In genomic region chr1:13523780-13524477, GRCh38 we compare ENCODE assay signal across 26 cellular contexts. TPM values are rescaled to one million over a fixed set of nuclear protein-coding genes. Genes with fewer than 3 reads are reported as not detected.
A peak's percentile ranks its signal among the peaks of the same experiment; 100 is the strongest.
DNase-seq lines count a peak whose midpoint lies in the region; ATAC-seq and TF ChIP-seq lines count a peak whose summit lies in the region.
"Had no signal": no experiment of that assay in that cellular context is flagged by ENCODE, and none has a peak within 500 bp of the region (broad histone marks: within the 10 kb centered on the region; RNA-seq: fewer than 3 reads in every experiment).

No MANE protein-coding gene starts in this region.

- no peaks in the 10 kb centered on the region for H3K36me3 ChIP-seq in heart left ventricle
- H3K36me3 ChIP-seq in endodermal cell (ENCODE audit: control insufficient read depth, insufficient read depth, low read length), result no peaks in the 10 kb centered on the region
- H3K36me3 ChIP-seq in upper lobe of right lung, result no peaks in the 10 kb centered on the region
- H3K36me3 ChIP-seq: BLaER1 treated with 17β-estradiol and CSF1 and Interleukin-3, amounts not matched to agents 10 nM and 100 nM had no signal

- H3K36me3 Mint-ChIP-seq in endodermal cell (ENCODE audit: low read depth), result no peaks in the 10 kb centered on the region
- H3K36me3 Mint-ChIP-seq: CD4-positive, alpha-beta memory T cell had no signal

- no peak overlapping the region for H3K4me3 Mint-ChIP-seq in endodermal cell
- H3K4me3 Mint-ChIP-seq: CD4-positive, alpha-beta memory T cell had no signal

- DNase-seq in heart left ventricle (no peak), Right ventricle myocardium inferior (ENCODE audit: missing footprints) (no peak), LoVo (ENCODE audit: low spot score) (peak; percentile 19), endodermal cell (peak; percentile 61), upper lobe of right lung (no peak), lower leg skin (ENCODE audit: low spot score in 2 of 2) (no peak)
- no peak for DNase-seq in effector CD4-positive, alpha-beta T cell
- DNase-seq: 8988T; Caco-2; CD4-positive, alpha-beta memory T cell; DND-41; GM23248; IMR-90; MV-4-11; NCI-H1694; NCI-H2081 treated with DMSO at 0.1 percent for 48 hours; NCI-H446; NCI-H526; SHP77 had no signal

- no peak overlapping the region for H3K4me3 ChIP-seq in heart left ventricle
- H3K4me3 ChIP-seq in endodermal cell (ENCODE audit: low read length), result no peak overlapping the region
- no peak overlapping the region for H3K4me3 ChIP-seq in upper lobe of right lung
- no peak overlapping the region for H3K4me3 ChIP-seq in lower leg skin (ENCODE audit: low read depth, poor library complexity, severe bottlenecking)
- H3K4me3 ChIP-seq: BLaER1 treated with 17β-estradiol and CSF1 and Interleukin-3, amounts not matched to agents 10 nM and 100 nM; GM23248 had no signal

- WGBS in heart left ventricle, 4 donors, result 39 to 50% (median 43%) methylated on average over 8 of the region's 8 CpGs
- WGBS in endodermal cell (ENCODE audit: insufficient coverage in 1 of 2, insufficient read length in 1 of 2), 2 experiments, result 68 to 78% methylated on average over 5 to 8 of the region's 8 CpGs
- WGBS in lower leg skin, 2 donors, result 51 to 54% methylated on average over 8 of the region's 8 CpGs

- H3K9ac ChIP-seq in endodermal cell (ENCODE audit: extremely low read depth, low read length, poor library complexity, severe bottlenecking), result no peak overlapping the region
- H3K9ac ChIP-seq: BLaER1 treated with 17β-estradiol and CSF1 and Interleukin-3, amounts not matched to agents 10 nM and 100 nM; GM23248; KMS-11 had no signal

- peaks cover 20% of the 10 kb centered on the region for H3K27me3 Mint-ChIP-seq in endodermal cell (ENCODE audit: insufficient read depth)

- H3K9me3 ChIP-seq in heart left ventricle (peaks cover 0 to 9% (median 0%) of the 10 kb centered on the region in 12 donors), endodermal cell (ENCODE audit: control insufficient read depth, low read length) (peaks cover 3% of the 10 kb centered on the region), upper lobe of right lung (no peaks in the 10 kb centered on the region)
- H3K9me3 ChIP-seq: Caco-2 had no signal

- no peak overlapping the region for H3K27ac Mint-ChIP-seq in endodermal cell

- TF ChIP-seq POLR2A in heart left ventricle (IDR thresholded peaks at IDR 0.05) (no peak), lower leg skin (IDR thresholded peaks at IDR 0.05) (no peak)

- intact Hi-C loops in heart left ventricle (cut with DNase I) (no loop called here), Right ventricle myocardium inferior (cut with DNase I) (no loop called here), upper lobe of right lung (cut with DNase I) (no loop called here), lower leg skin (cut with DNase I; ENCODE audit: low total_unique reads) (no loop called here)

- H3K4me1 ChIP-seq in heart left ventricle (peaks cover 0 to 4% (median 0%) of the 10 kb centered on the region in 12 donors), endodermal cell (ENCODE audit: control insufficient read depth, insufficient read depth, low read length) (no peaks in the 10 kb centered on the region), upper lobe of right lung (no peaks in the 10 kb centered on the region)
- H3K4me1 ChIP-seq: Caco-2 had no signal

- no peaks in the 10 kb centered on the region for H3K4me1 Mint-ChIP-seq in endodermal cell

- H3K9me3 Mint-ChIP-seq in endodermal cell, result peaks cover 14% of the 10 kb centered on the region

- H3K27me3 ChIP-seq in heart left ventricle, result no peaks in the 10 kb centered on the region
- H3K27me3 ChIP-seq in endodermal cell (ENCODE audit: control insufficient read depth, insufficient read depth, low read length, poor library complexity, severe bottlenecking), result peaks cover 12% of the 10 kb centered on the region
- H3K27me3 ChIP-seq in upper lobe of right lung, result peaks cover 2% of the 10 kb centered on the region
- H3K27me3 ChIP-seq: BLaER1 treated with 17β-estradiol and CSF1 and Interleukin-3, amounts not matched to agents 10 nM and 100 nM had no signal

- ATAC-seq in heart left ventricle (peak in 3 of 4 donors; percentile 74 to 86 (median 84)), Right ventricle myocardium inferior (no peak), upper lobe of right lung (peak; percentile 21), HG03095 (IDR thresholded peaks at IDR 0.05; ENCODE audit: unreplicated experiment) (no peak)

- H3K27ac ChIP-seq in heart left ventricle (peak overlapping the region in 4 of 12 donors; percentile 24 to 62 (median 41)), endodermal cell (ENCODE audit: low read depth, low read length) (no peak overlapping the region), upper lobe of right lung (no peak overlapping the region)
- H3K27ac ChIP-seq: BLaER1 treated with 17β-estradiol and CSF1 and Interleukin-3, amounts not matched to agents 10 nM and 100 nM; GM23248; HL-60; KMS-11 had no signal

- TF ChIP-seq CTCF in heart left ventricle (IDR thresholded peaks at IDR 0.05), result no peak
- no peak for TF ChIP-seq CTCF in endodermal cell (conservative IDR thresholded peaks at IDR 0.05)
- no peak for TF ChIP-seq CTCF in upper lobe of right lung (IDR thresholded peaks at IDR 0.05)
- no peak for TF ChIP-seq CTCF in lower leg skin (IDR thresholded peaks at IDR 0.05)

RNA-seq across cellular contexts. Expression of gene LRRC38, which starts 10.1 kb away (rescaled TPM):
- total RNA-seq in heart left ventricle (1 to 10 TPM in 5 of 9 donors, under 1 TPM in 2, not detected in 2; 0.20 to 4.0 (median 1.7) TPM), Right ventricle myocardium inferior (0.38 TPM), endodermal cell (under 1 TPM; 0.46 to 0.51 TPM), upper lobe of right lung (0.17 TPM), lower leg skin (1 to 10 TPM; 1.2 to 3.0 (median 2.3) TPM)
- polyA plus RNA-seq in heart left ventricle, result 1 to 10 TPM in 1 of 2 donors, under 1 TPM in 1; 0.30 to 4.4 TPM
- polyA plus RNA-seq in endodermal cell (2013, experiment 1 of 2), result not detected
- not detected for polyA plus RNA-seq in endodermal cell (2013, experiment 2 of 2)
- total RNA-seq: Caco-2; CD4-positive, alpha-beta memory T cell; G401; GM23248; HT-29; IMR-90; OCI-LY7 had no signal
- polyA plus RNA-seq: CD4-positive, alpha-beta memory T cell; GM23248; IMR-90 had no signal

RNA-seq across cellular contexts. Expression of gene PDPN, which starts 59.7 kb away (rescaled TPM):
- total RNA-seq in heart left ventricle (10 to 100 TPM in 8 of 9 donors, 1 to 10 TPM in 1; 9.7 to 46.1 (median 21.1) TPM), Right ventricle myocardium inferior (24.1 TPM), endodermal cell (10 to 100 TPM; 29.9 to 43.2 TPM), upper lobe of right lung (47.0 TPM), lower leg skin (10 to 100 TPM; 16.0 to 40.7 (median 32.7) TPM)
- 100 to 1,000 TPM in 1 of 2 donors, 1 to 10 TPM in 1; 4.4 to 162 TPM for polyA plus RNA-seq in heart left ventricle
- 65.3 TPM for polyA plus RNA-seq in endodermal cell (2013, experiment 1 of 2)
- 53.8 TPM for polyA plus RNA-seq in endodermal cell (2013, experiment 2 of 2)
- total RNA-seq: Caco-2; CD4-positive, alpha-beta memory T cell; G401; HT-29; IMR-90; OCI-LY7 had no signal
- polyA plus RNA-seq: CD4-positive, alpha-beta memory T cell had no signal

Comparison
In these comparisons a context has a peak if more than half of its experiments do, and no peak if none do; other contexts are left out.
1. ATAC-seq: peak in heart left ventricle (3 of 4) and upper lobe of right lung (single experiment); none in Right ventricle myocardium inferior (single experiment) and HG03095 (single experiment).
2. DNase-seq: peak in LoVo (single experiment) and endodermal cell (single experiment); none in heart left ventricle (0 of 5), Right ventricle myocardium inferior (single experiment), upper lobe of right lung (single experiment), lower leg skin (0 of 2) and effector CD4-positive, alpha-beta T cell (single experiment).